Comparison of ENCODE assay signal across 15 cellular contexts in genomic region chr10:32692174-32692573, GRCh38.
DNase-seq lines count a peak whose midpoint lies in the region; ATAC-seq, FAIRE-seq and TF ChIP-seq lines count a peak whose summit lies in the region.
"Had no signal": no experiment of that assay in that cellular context is flagged by ENCODE, and none has a peak within 500 bp of the region (broad histone marks: within the 10 kb centered on the region; RNA-seq: fewer than 3 reads in every experiment).

No MANE protein-coding gene starts in this region.

- intact Hi-C loops in MCF 10A (cut with micrococcal nuclease) (no loop called here), breast epithelium (cut with DNase I; ENCODE audit: low total_unique reads) (no loop called here), Right ventricle myocardium inferior (cut with DNase I) (no loop called here), Caco-2 (cut with micrococcal nuclease; ENCODE audit: unreplicated experiment) (no loop called here)

- no peaks in the 10 kb centered on the region for H3K36me3 ChIP-seq in breast epithelium
- H3K36me3 ChIP-seq in fibroblast of lung (ENCODE audit: control insufficient read depth, insufficient read depth, low read length) = no peaks in the 10 kb centered on the region
- no peaks in the 10 kb centered on the region for H3K36me3 ChIP-seq in Caco-2 (ENCODE audit: control insufficient read depth, insufficient read depth, low read length)

- FAIRE-seq in RCC 7860 (lab: Jason Lieb, UNC) (peak; percentile 88), urothelium cell line (lab: Jason Lieb, UNC) (no peak)

- no peaks in the 10 kb centered on the region for H3K36me3 Mint-ChIP-seq in MCF 10A (ENCODE audit: insufficient read depth, unreplicated experiment)
- no peaks in the 10 kb centered on the region for H3K36me3 Mint-ChIP-seq in Caco-2 (ENCODE audit: insufficient read depth, unreplicated experiment)

- H3K27me3 Mint-ChIP-seq in MCF 10A (ENCODE audit: insufficient read depth, unreplicated experiment) = no peaks in the 10 kb centered on the region
- H3K27me3 Mint-ChIP-seq in Caco-2 (ENCODE audit: insufficient read depth, unreplicated experiment) = no peaks in the 10 kb centered on the region

- H3K27ac ChIP-seq in breast epithelium (no peak overlapping the region), fibroblast of lung (ENCODE audit: insufficient read depth, low read length) (no peak overlapping the region)
- H3K27ac ChIP-seq: skin epidermis had no signal

- H3K4me3 ChIP-seq in breast epithelium (no peak overlapping the region), fibroblast of lung (replicated peaks in 1 of 4; ENCODE audit: control extremely low read depth in 1 of 4, insufficient read depth in 1 of 4, low read depth in 3 of 4, low read length in 4 of 4) (no peak overlapping the region), Caco-2 (ENCODE audit: low read depth, low read length) (no peak overlapping the region)
- H3K4me3 ChIP-seq: skin epidermis had no signal

- no peak overlapping the region for H3K4me2 ChIP-seq in fibroblast of lung (ENCODE audit: extremely low read depth, insufficient read depth, low read length)

- BruUV-seq in MCF 10A (replicated peaks; lab: Mats Ljungman, UMichigan) (no TSS peak), Caco-2 (replicated peaks; lab: Mats Ljungman, UMichigan) (no TSS peak)

- no peak overlapping the region for H3K9ac ChIP-seq in fibroblast of lung (ENCODE audit: insufficient read depth, low read length)

- peaks cover 0 to 9% of the 10 kb centered on the region in 2 donors for H3K9me3 ChIP-seq in breast epithelium
- H3K9me3 ChIP-seq in fibroblast of lung (ENCODE audit: control insufficient read depth, insufficient read depth, low read depth, low read length) = no peaks in the 10 kb centered on the region
- H3K9me3 ChIP-seq in Caco-2 = no peaks in the 10 kb centered on the region; the same call in 1 of the 2 replicates

- CTCF ChIA-PET in MCF 10A (lab: Yijun Ruan, JAX) (no interaction called here), Caco-2 (lab: Charles Lee) (no interaction called here)

- H3K27ac Mint-ChIP-seq in MCF 10A (ENCODE audit: low read depth, unreplicated experiment) (no peak overlapping the region), Caco-2 (ENCODE audit: unreplicated experiment) (no peak overlapping the region)

- no peak for TF ChIP-seq POLR2A in breast epithelium (IDR thresholded peaks at IDR 0.05)

- DNase-seq in MCF 10A (ENCODE audit: unreplicated experiment) (peak; percentile 55), breast epithelium (ENCODE audit: low spot score in 2 of 2) (no peak), RCC 7860 (ENCODE audit: low spot score) (peak; percentile 84), fibroblast of lung (ENCODE audit: low read depth in 2 of 2) (peak; percentile 78 to 98), urothelium cell line (ENCODE audit: low spot score) (peak; percentile 83), Right ventricle myocardium inferior (ENCODE audit: missing footprints) (no peak), SHP77 treated with DMSO at 0.1 percent for 48 hours (lab: John Stamatoyannopoulos, UW) (no peak), Caco-2 (no peak)
- DNase-seq: activated CD4-positive, alpha-beta T cell treated with anti-CD3 and anti-CD28 coated beads for 1 hour; GF-D8; GOT3; mesenchymal stem cell; MM.1S; stimulated activated CD8-positive, alpha-beta memory T cell treated with anti-CD3 and anti-CD28 coated beads, Interleukin-4, amount 100 ng/mL, for 48 hours had no signal

- no peaks in the 10 kb centered on the region for H3K79me2 ChIP-seq in fibroblast of lung (ENCODE audit: control insufficient read depth, insufficient read depth, low read length)

- H3K4me1 Mint-ChIP-seq in MCF 10A (ENCODE audit: insufficient read depth, unreplicated experiment) (no peaks in the 10 kb centered on the region), Caco-2 (ENCODE audit: low read depth, unreplicated experiment) (no peaks in the 10 kb centered on the region)

- POLR2A ChIA-PET in MCF 10A (lab: Yijun Ruan, JAX) = no interaction called here
- POLR2A ChIA-PET in Caco-2 (lab: Charles Lee) = no interaction called here

- no peak for TF ChIP-seq CTCF in MCF 10A (IDR thresholded peaks at IDR 0.05; ENCODE audit: unreplicated experiment)
- no peak for TF ChIP-seq CTCF in breast epithelium (IDR thresholded peaks at IDR 0.05)
- no peak for TF ChIP-seq CTCF in fibroblast of lung (conservative IDR thresholded peaks at IDR 0.05 in 1 of 2, IDR thresholded peaks at IDR 0.05 in 1 of 2; ENCODE audit: low read depth in 1 of 2, low read length in 2 of 2)
- no peak for TF ChIP-seq CTCF in Caco-2 (IDR thresholded peaks at IDR 0.05; ENCODE audit: insufficient read depth in 1 of 2, low read depth in 1 of 2, low read length in 1 of 2, severe bottlenecking in 1 of 2, unreplicated experiment in 1 of 2)

- no peak overlapping the region for H2AFZ ChIP-seq in fibroblast of lung (ENCODE audit: low read length)

- H3K4me1 ChIP-seq in breast epithelium (no peaks in the 10 kb centered on the region), fibroblast of lung (ENCODE audit: control insufficient read depth, extremely low read depth, insufficient read depth, low read length) (peaks cover 2% of the 10 kb centered on the region), Caco-2 (no peaks in the 10 kb centered on the region)

- H3K27me3 ChIP-seq in breast epithelium = no peaks in the 10 kb centered on the region
- H3K27me3 ChIP-seq in fibroblast of lung (ENCODE audit: control insufficient read depth, insufficient read depth, low read length) = no peaks in the 10 kb centered on the region
- no peaks in the 10 kb centered on the region for H3K27me3 ChIP-seq in Caco-2 (replicated peaks; ENCODE audit: control insufficient read depth, insufficient read depth, low read length)

- no peak for ATAC-seq in Right ventricle myocardium inferior

- H3K9me3 Mint-ChIP-seq in MCF 10A (ENCODE audit: unreplicated experiment) (no peaks in the 10 kb centered on the region), Caco-2 (ENCODE audit: unreplicated experiment) (no peaks in the 10 kb centered on the region)

- no peaks in the 10 kb centered on the region for H4K20me1 ChIP-seq in fibroblast of lung (ENCODE audit: control insufficient read depth, extremely low read depth, insufficient read depth, low read length)

- H3K4me3 Mint-ChIP-seq in MCF 10A (ENCODE audit: unreplicated experiment) = no peak overlapping the region
- no peak overlapping the region for H3K4me3 Mint-ChIP-seq in Caco-2 (ENCODE audit: unreplicated experiment)

Comparison
In these comparisons a context has a peak if more than half of its experiments do, and no peak if none do; other contexts are left out.
1. DNase-seq: peak in MCF 10A (single experiment), RCC 7860 (single experiment), fibroblast of lung (2 of 2) and urothelium cell line (single experiment); none in breast epithelium (0 of 2), Right ventricle myocardium inferior (single experiment), SHP77 treated with DMSO at 0.1 percent for 48 hours (single experiment) and Caco-2 (0 of 2).